Comparison of ENCODE assay signal across 1 cellular context in the genomic region with DNA sequence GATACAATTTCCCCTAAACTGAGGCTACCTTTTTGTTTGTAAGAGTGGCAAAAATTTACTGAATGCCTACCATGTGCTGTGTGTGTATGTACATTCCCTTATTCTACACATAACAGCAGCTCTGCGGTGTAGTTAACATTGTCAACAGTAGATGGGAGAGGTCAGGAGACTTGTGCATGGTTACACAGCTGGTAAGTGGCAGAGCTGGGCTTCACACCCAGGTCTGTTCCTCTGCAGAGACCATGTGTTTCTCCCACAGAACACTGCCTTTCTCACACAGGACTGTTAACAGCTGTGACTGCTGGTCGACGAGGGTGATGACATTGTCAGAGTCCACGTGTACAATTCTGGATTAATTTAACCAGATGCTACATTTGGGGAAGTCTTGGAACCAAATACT.
TF ChIP-seq lines count a peak whose summit lies in the region.

No MANE protein-coding gene starts in this region.

TF ChIP-seq in SK-N-SH treated with all-trans-retinoic acid at 6 μM for 48 hours, 23 proteins besides CTCF, POLR2A, EP300 and RAD21 (continued from another document):
- TF ChIP-seq, protein P1, sequence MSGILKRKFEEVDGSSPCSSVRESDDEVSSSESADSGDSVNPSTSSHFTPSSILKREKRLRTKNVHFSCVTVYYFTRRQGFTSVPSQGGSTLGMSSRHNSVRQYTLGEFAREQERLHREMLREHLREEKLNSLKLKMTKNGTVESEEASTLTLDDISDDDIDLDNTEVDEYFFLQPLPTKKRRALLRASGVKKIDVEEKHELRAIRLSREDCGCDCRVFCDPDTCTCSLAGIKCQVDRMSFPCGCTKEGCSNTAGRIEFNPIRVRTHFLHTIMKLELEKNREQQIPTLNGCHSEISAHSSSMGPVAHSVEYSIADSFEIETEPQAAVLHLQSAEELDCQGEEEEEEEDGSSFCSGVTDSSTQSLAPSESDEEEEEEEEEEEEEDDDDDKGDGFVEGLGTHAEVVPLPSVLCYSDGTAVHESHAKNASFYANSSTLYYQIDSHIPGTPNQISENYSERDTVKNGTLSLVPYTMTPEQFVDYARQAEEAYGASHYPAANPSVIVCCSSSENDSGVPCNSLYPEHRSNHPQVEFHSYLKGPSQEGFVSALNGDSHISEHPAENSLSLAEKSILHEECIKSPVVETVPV (CRISPR knock-in tag; IDR thresholded peaks at IDR 0.05) = no peak
- TF ChIP-seq ZNF70 (CRISPR knock-in tag; IDR thresholded peaks at IDR 0.05) (no peak), ISL1 (CRISPR knock-in tag; IDR thresholded peaks at IDR 0.05) (no peak), ARNTL (CRISPR knock-in tag; IDR thresholded peaks at IDR 0.05; ENCODE audit: borderline replicate concordance, low read depth) (no peak), SNAI2 (CRISPR knock-in tag; IDR thresholded peaks at IDR 0.05) (no peak), ZNF565 (CRISPR knock-in tag; conservative IDR thresholded peaks at IDR 0.05; ENCODE audit: low read depth) (no peak), CSDC2 (CRISPR knock-in tag; IDR thresholded peaks at IDR 0.05) (no peak), PPARA (CRISPR knock-in tag; IDR thresholded peaks at IDR 0.05; ENCODE audit: borderline replicate concordance) (no peak), ZFP3 (CRISPR knock-in tag; IDR thresholded peaks at IDR 0.05) (no peak), ZC3H10 (CRISPR knock-in tag; IDR thresholded peaks at IDR 0.05) (no peak)
